8 cellular contexts compared by ENCODE assay signal in the genomic region with DNA sequence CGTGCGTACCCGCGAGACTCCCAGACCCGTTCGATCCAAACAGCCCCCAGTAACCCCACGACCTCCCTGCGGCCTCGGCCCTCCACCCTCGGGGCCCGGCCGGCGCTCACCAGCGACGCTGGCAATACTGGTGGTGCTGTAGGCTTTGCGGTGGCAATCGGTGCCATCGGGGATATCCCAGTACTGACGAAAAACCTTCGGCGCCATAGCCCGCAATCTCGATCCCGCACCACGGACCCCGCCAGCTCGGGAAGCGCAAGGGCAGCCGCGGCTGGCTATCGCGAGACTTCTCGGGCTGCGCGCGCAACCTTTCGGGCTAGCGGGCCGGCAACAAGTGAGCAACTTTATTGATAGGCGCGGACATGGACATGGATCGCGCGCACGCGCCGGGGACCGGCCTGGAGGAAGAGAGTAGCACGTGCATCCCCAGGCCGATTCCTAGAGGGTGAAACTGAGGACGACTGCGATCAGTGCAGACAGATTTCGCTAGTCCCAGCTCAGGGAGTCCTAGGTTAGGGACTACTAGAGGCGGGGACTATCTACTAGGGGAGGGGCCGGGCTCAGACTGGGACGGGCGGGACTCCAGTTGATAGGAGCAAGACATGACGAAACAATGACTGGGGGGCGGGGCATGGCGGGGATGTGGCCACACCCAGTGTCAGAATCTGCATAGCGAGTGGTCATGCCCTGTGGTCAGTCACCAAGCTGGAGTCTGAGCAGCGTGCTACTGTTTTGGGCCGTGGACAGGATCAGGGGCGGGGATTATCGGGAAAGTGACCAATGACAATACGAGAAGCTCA. TPM values are rescaled to one million over a fixed set of nuclear protein-coding genes. Genes with fewer than 3 reads are reported as not detected.
DNase-seq lines count a peak whose midpoint lies in the region; ATAC-seq and TF ChIP-seq lines count a peak whose summit lies in the region.

A gene (minus strand): TSS at position 289 of the 800 bp plus-strand sequence. CDS start 82 bp downstream, at position 207.

- in situ Hi-C loops in GM13976 (cut with MboI; ENCODE audit: low sequenced_read_pairs, unreplicated experiment): no loop called here

- H3K9me3 ChIP-seq in adipocyte (ENCODE audit: control insufficient read depth, low read length) (no peaks in the 10 kb centered on the region), left ventricle myocardium inferior (replicated peaks) (no peaks in the 10 kb centered on the region), prostate gland (no peaks in the 10 kb centered on the region)

- WGBS in prostate gland: under 1% methylated on average over 57 of the region's 66 CpGs
- WGBS in urinary bladder: under 1% methylated on average over 66 of the region's 66 CpGs

- H3K27me3 ChIP-seq in adipocyte (replicated peaks; ENCODE audit: control insufficient read depth, insufficient read depth, low read length) (no peaks in the 10 kb centered on the region), left ventricle myocardium inferior (ENCODE audit: low read depth) (no peaks in the 10 kb centered on the region), prostate gland (replicated peaks; ENCODE audit: insufficient read depth) (no peaks in the 10 kb centered on the region)

- peak within 1 kb of the TSS; percentile 100 for H3K9ac ChIP-seq in adipocyte (ENCODE audit: low read length)

- intact Hi-C loops in left ventricle myocardium inferior (cut with micrococcal nuclease): no loop called here
- intact Hi-C loops in prostate gland (cut with DNase I): no loop called here

- peak; percentile 21 for ATAC-seq in HG02852 (IDR thresholded peaks at IDR 0.05; ENCODE audit: unreplicated experiment)

- DNase-seq in GM13976 (ENCODE audit: low spot score) (peak; percentile 94), NCI-H1436 treated with DMSO at 0.1 percent for 48 hours (lab: John Stamatoyannopoulos, UW) (peak; percentile 82), T follicular helper cell (ENCODE audit: low read depth) (peak; percentile 96), adipocyte (ENCODE audit: low read depth) (peak; percentile 98), left ventricle myocardium inferior (peak; percentile 99), prostate gland (ENCODE audit: low spot score) (peak; percentile 98)

- peak within 1 kb of the TSS; percentile 97 for H3K27ac ChIP-seq in left ventricle myocardium inferior (replicated peaks)
- peak within 1 kb of the TSS; percentile 90 to 91 for H3K27ac ChIP-seq in prostate gland
- peak within 1 kb of the TSS; percentile 84 for H3K27ac ChIP-seq in urinary bladder (ENCODE audit: low read depth)

- H3K4me3 ChIP-seq in adipocyte (ENCODE audit: low read length): peak within 1 kb of the TSS; percentile 100
- peak within 1 kb of the TSS; percentile 80 for H3K4me3 ChIP-seq in left ventricle myocardium inferior
- peak within 1 kb of the TSS; percentile 73 to 97 for H3K4me3 ChIP-seq in prostate gland
- peak within 1 kb of the TSS; percentile 82 for H3K4me3 ChIP-seq in urinary bladder (ENCODE audit: low read depth, low read length)

- peak; percentile 61 for TF ChIP-seq POLR2A in prostate gland (IDR thresholded peaks at IDR 0.05)

- TF ChIP-seq CTCF in GM13976 (IDR thresholded peaks at IDR 0.05; ENCODE audit: borderline replicate concordance, control extremely low read depth, extremely low read depth, insufficient read depth, missing control alignments) (no peak), left ventricle myocardium inferior (IDR thresholded peaks at IDR 0.05; ENCODE audit: borderline replicate concordance) (no peak), prostate gland (IDR thresholded peaks at IDR 0.05) (peak in 2 of 4 experiments; percentile 16 to 30)

- H3K4me1 ChIP-seq in adipocyte (ENCODE audit: control insufficient read depth, insufficient read depth, low read length) (peaks cover 24% of the 10 kb centered on the region), left ventricle myocardium inferior (peaks cover 47% of the 10 kb centered on the region), prostate gland (replicated peaks) (peaks cover 11% of the 10 kb centered on the region), urinary bladder (ENCODE audit: insufficient read depth) (no peaks in the 10 kb centered on the region)

- peaks cover 7% of the 10 kb centered on the region for H3K36me3 ChIP-seq in adipocyte (ENCODE audit: control insufficient read depth, insufficient read depth, low read length, severe bottlenecking)
- H3K36me3 ChIP-seq in left ventricle myocardium inferior: peaks cover 10% of the 10 kb centered on the region
- H3K36me3 ChIP-seq in prostate gland: no peaks in the 10 kb centered on the region
- H3K36me3 ChIP-seq in urinary bladder (ENCODE audit: insufficient read depth): no peaks in the 10 kb centered on the region

RNA-seq across cellular contexts. Expression of the gene that starts here (rescaled TPM):
- 590 TPM for total RNA-seq in left ventricle myocardium inferior
- 100 to 1,000 TPM; 259 to 327 TPM for total RNA-seq in prostate gland
- 114 TPM for total RNA-seq in urinary bladder
- polyA plus RNA-seq in urinary bladder: 520 TPM

Comparison
In these comparisons a context has a peak if more than half of its experiments do, and no peak if none do; other contexts are left out.
1. Peak in every context shown above with its lines: DNase-seq, ATAC-seq, H3K4me3 ChIP-seq and H3K27ac ChIP-seq.